Comparison of ENCODE assay signal across 19 cellular contexts in genomic region chr6:133159269-133159795, GRCh38.
DNase-seq lines count a peak whose midpoint lies in the region; ATAC-seq and TF ChIP-seq lines count a peak whose summit lies in the region.
"Had no signal": no experiment of that assay in that cellular context is flagged by ENCODE, and none has a peak within 500 bp of the region (broad histone marks: within the 10 kb centered on the region; RNA-seq: fewer than 3 reads in every experiment).

No MANE protein-coding gene starts in this region.

- H3K27me3 Mint-ChIP-seq in Calu3 (ENCODE audit: unreplicated experiment), result no peaks in the 10 kb centered on the region
- H3K27me3 Mint-ChIP-seq: CD4-positive, alpha-beta T cell; IgD-negative memory B cell had no signal

- no peaks in the 10 kb centered on the region for H3K36me3 Mint-ChIP-seq in Calu3 (ENCODE audit: insufficient read depth, unreplicated experiment)
- H3K36me3 Mint-ChIP-seq: IgD-negative memory B cell had no signal

- intact Hi-C loops in Calu3 (cut with micrococcal nuclease; ENCODE audit: unreplicated experiment) (no loop called here), breast epithelium (cut with DNase I; ENCODE audit: low total_unique reads) (no loop called here), mucosa of descending colon (cut with DNase I, micrococcal nuclease) (no loop called here)

- no peaks in the 10 kb centered on the region for H3K9me3 Mint-ChIP-seq in Calu3 (ENCODE audit: low read depth, unreplicated experiment)
- H3K9me3 Mint-ChIP-seq: CD4-positive, alpha-beta T cell had no signal

- H3K27me3 ChIP-seq in OCI-LY3 (ENCODE audit: low read depth, low read length) (no peaks in the 10 kb centered on the region), neuron (ENCODE audit: insufficient read depth, low read length) (no peaks in the 10 kb centered on the region), breast epithelium (no peaks in the 10 kb centered on the region)
- H3K27me3 ChIP-seq: MG63 had no signal

- peaks cover 34% of the 10 kb centered on the region for H3K4me1 ChIP-seq in OCI-LY3 (ENCODE audit: low read length)
- H3K4me1 ChIP-seq in neuron (ENCODE audit: insufficient read depth, low read length), result no peaks in the 10 kb centered on the region
- no peaks in the 10 kb centered on the region for H3K4me1 ChIP-seq in breast epithelium
- no peaks in the 10 kb centered on the region for H3K4me1 ChIP-seq in mucosa of descending colon (ENCODE audit: low read depth)

- H3K36me3 ChIP-seq in OCI-LY3 (replicated peaks; ENCODE audit: low read depth, low read length) (no peaks in the 10 kb centered on the region), neuron (ENCODE audit: insufficient read depth, low read length) (no peaks in the 10 kb centered on the region), breast epithelium (no peaks in the 10 kb centered on the region), mucosa of descending colon (ENCODE audit: low read depth) (no peaks in the 10 kb centered on the region)
- H3K36me3 ChIP-seq: MG63 had no signal

- peak overlapping the region; percentile 37 for H3K27ac Mint-ChIP-seq in Calu3 (ENCODE audit: unreplicated experiment)
- H3K27ac Mint-ChIP-seq: CD4-positive, alpha-beta T cell; H9; IgD-negative memory B cell had no signal

- H3K27ac ChIP-seq in OCI-LY3 (ENCODE audit: low read length), result peak overlapping the region; percentile 45
- H3K27ac ChIP-seq in breast epithelium, result no peak overlapping the region

- no peak overlapping the region for H3K4me3 Mint-ChIP-seq in Calu3 (ENCODE audit: low read depth, unreplicated experiment)
- H3K4me3 Mint-ChIP-seq: CD4-positive, alpha-beta T cell; H9; IgD-negative memory B cell had no signal

- no peak for TF ChIP-seq POLR2A in breast epithelium (IDR thresholded peaks at IDR 0.05)

- peak overlapping the region; percentile 26 for H3K4me2 ChIP-seq in OCI-LY3 (ENCODE audit: low read length)

- peaks cover 16% of the 10 kb centered on the region for H3K4me1 Mint-ChIP-seq in Calu3 (ENCODE audit: low read depth, unreplicated experiment)
- H3K4me1 Mint-ChIP-seq: H9, IgD-negative memory B cell had no signal

- H3K4me3 ChIP-seq in OCI-LY3 (ENCODE audit: low read length) (no peak overlapping the region), neuron (ENCODE audit: low read length) (no peak overlapping the region), breast epithelium (no peak overlapping the region), mucosa of descending colon (no peak overlapping the region)
- H3K4me3 ChIP-seq: MG63 had no signal

- no peak overlapping the region for H3K9ac ChIP-seq in OCI-LY3 (ENCODE audit: low read length)

- no peaks in the 10 kb centered on the region for H3K9me3 ChIP-seq in OCI-LY3 (ENCODE audit: insufficient read depth, low read length)
- peaks cover 4% of the 10 kb centered on the region for H3K9me3 ChIP-seq in neuron (ENCODE audit: low read length)
- no peaks in the 10 kb centered on the region for H3K9me3 ChIP-seq in breast epithelium
- no peaks in the 10 kb centered on the region for H3K9me3 ChIP-seq in mucosa of descending colon
- H3K9me3 ChIP-seq: MG63 had no signal

- CTCF ChIA-PET in Calu3 (lab: Charles Lee), result interaction anchor here (1.3 to 1.5 kb wide), 2 partner anchors 11 to 196 kb away, joined by 3 to 4 read pairs; no protein-coding TSS in a partner anchor

- ATAC-seq in mucosa of descending colon (no peak), HG03039 (IDR thresholded peaks at IDR 0.05; ENCODE audit: unreplicated experiment) (no peak)

- no TSS peak for BruUV-seq in Calu3 (replicated peaks; lab: Mats Ljungman, UMichigan)

- TF ChIP-seq CTCF in Calu3 (IDR thresholded peaks at IDR 0.05; ENCODE audit: unreplicated experiment) (no peak), OCI-LY3 (IDR thresholded peaks at IDR 0.05; ENCODE audit: low read depth, low read length) (no peak), breast epithelium (IDR thresholded peaks at IDR 0.05) (no peak), mucosa of descending colon (IDR thresholded peaks at IDR 0.05) (no peak)

- H4K20me1 ChIP-seq in OCI-LY3 (ENCODE audit: insufficient read depth, low read length), result no peaks in the 10 kb centered on the region

- no peaks in the 10 kb centered on the region for H3K79me2 ChIP-seq in OCI-LY3 (ENCODE audit: low read length)

- H2AFZ ChIP-seq in OCI-LY3 (ENCODE audit: low read depth, low read length), result no peak overlapping the region
- H2AFZ ChIP-seq in neuron (ENCODE audit: low read depth, low read length), result peak overlapping the region; percentile 59

- no peak for DNase-seq in Calu3
- DNase-seq in inferior parietal cortex (ENCODE audit: extremely low spot score), result peak; percentile 38
- DNase-seq in breast epithelium (ENCODE audit: low spot score in 2 of 2), result no peak
- no peak for DNase-seq in mucosa of descending colon
- DNase-seq in LoVo (ENCODE audit: low spot score), result no peak
- DNase-seq: CD4-positive, alpha-beta T cell; H9; Karpas-422; MG63; NCI-H1048; NCI-H1436 treated with DMSO at 0.1 percent for 48 hours; NCI-H2029 treated with DMSO at 0.1 percent for 48 hours; NCI-H2171; OCI-M1; SHP77 treated with DMSO at 0.1 percent for 48 hours had no signal
